In the genomic region with DNA sequence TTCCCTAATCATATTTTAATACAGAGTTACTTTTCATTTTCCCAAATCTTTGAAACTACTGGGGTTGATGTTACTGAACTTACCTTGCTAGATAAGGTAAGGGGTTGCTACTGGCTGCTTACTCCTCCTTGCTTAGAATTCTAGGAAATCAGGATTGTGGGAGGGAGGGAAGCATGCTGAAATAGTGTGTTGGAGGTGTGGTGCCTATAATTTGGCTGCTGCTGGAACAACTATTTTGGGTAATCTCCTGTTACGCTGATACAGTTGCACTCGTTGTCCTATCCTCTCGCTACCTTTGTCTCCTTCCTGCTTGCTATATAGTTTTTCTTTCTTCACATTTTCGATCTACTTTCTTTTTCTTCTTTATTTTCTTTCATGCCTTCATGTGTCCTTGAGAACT, we compare ENCODE assay signal across 9 cellular contexts.
"Had no signal": no experiment of that assay in that cellular context is flagged by ENCODE, and none has a peak within 500 bp of the region (broad histone marks: within the 10 kb centered on the region; RNA-seq: fewer than 3 reads in every experiment).

No MANE protein-coding gene starts in this region.

- H3K4me3 ChIP-seq: GM23248, GM23338, HAP-1 had no signal

- H3K36me3 ChIP-seq: HAP-1 had no signal

- H3K9ac ChIP-seq: GM23248 had no signal

- ATAC-seq: GM23338, HCT116 had no signal

- H3K27ac Mint-ChIP-seq: GM23338, H9, HFFc6 had no signal

- H3K4me2 ChIP-seq: GM23338 had no signal

- H3K9me3 Mint-ChIP-seq: GM23338, H9 had no signal

- H3K4me3 Mint-ChIP-seq: GM23338, H9, HFFc6 had no signal

- DNase-seq: GM23248, GOT3, H7, H9, HCEC 1CT, HFFc6 had no signal

- H3K9me3 ChIP-seq: HAP-1 had no signal

- H3K27ac ChIP-seq: GM23248 had no signal

- H3K4me1 ChIP-seq: HAP-1 had no signal
